8 cellular contexts compared by ENCODE assay signal in genomic region chr14:51780006-51780692, GRCh38.
A peak's percentile ranks its signal among the peaks of the same experiment; 100 is the strongest.
DNase-seq lines count a peak whose midpoint lies in the region; ATAC-seq and TF ChIP-seq lines count a peak whose summit lies in the region.

No MANE protein-coding gene starts in this region.

- no peak for TF ChIP-seq POLR2A in esophagus muscularis mucosa (IDR thresholded peaks at IDR 0.05; ENCODE audit: low read depth)

- H3K27me3 ChIP-seq in HUES48 (ENCODE audit: control insufficient read depth, insufficient read depth, low read length) (no peaks in the 10 kb centered on the region), OCI-LY3 (ENCODE audit: low read depth, low read length) (peaks cover 34% of the 10 kb centered on the region), esophagus muscularis mucosa (no peaks in the 10 kb centered on the region)
- H3K27me3 ChIP-seq in naive thymus-derived CD4-positive, alpha-beta T cell (ENCODE audit: control insufficient read depth in 2 of 2, insufficient read depth in 2 of 2, low read length in 2 of 2) = no peaks in the 10 kb centered on the region

- H3K4me3 Mint-ChIP-seq in naive thymus-derived CD4-positive, alpha-beta T cell = peak overlapping the region; percentile 5 to 76 (median 53)

- TF ChIP-seq CTCF in OCI-LY3 (IDR thresholded peaks at IDR 0.05; ENCODE audit: low read depth, low read length) = peak; percentile 88
- peak; percentile 85 to 90 (median 87) for TF ChIP-seq CTCF in esophagus muscularis mucosa (IDR thresholded peaks at IDR 0.05)

- no peaks in the 10 kb centered on the region for H3K79me2 ChIP-seq in OCI-LY3 (ENCODE audit: low read length)

- H3K4me1 Mint-ChIP-seq in naive thymus-derived CD4-positive, alpha-beta T cell = peaks cover 18 to 34% (median 26%) of the 10 kb centered on the region in 7 donors

- DNase-seq in Daoy (ENCODE audit: low read depth) (peak; percentile 70), activated T-cell treated with anti-CD3 and anti-CD28 coated beads for 4 hours (peak; percentile 63), esophagus muscularis mucosa (ENCODE audit: extremely low spot score) (peak; percentile 94)
- peak; percentile 34 to 74 (median 64) for DNase-seq in naive thymus-derived CD4-positive, alpha-beta T cell
- peak; percentile 56 to 66 for DNase-seq in stimulated activated CD8-positive, alpha-beta memory T cell treated with anti-CD3 and anti-CD28 coated beads, Interleukin-7, amount 100 ng/mL, for 4 hours (ENCODE audit: low read depth in 2 of 2)

- WGBS in esophagus muscularis mucosa = 10% methylated on average over 13 of the region's 13 CpGs

- intact Hi-C loops in esophagus muscularis mucosa (cut with DNase I) = loop anchor here (1.0 to 5.0 kb wide), 3 partner anchors 127 to 497 kb away; no protein-coding TSS in a partner anchor
- intact Hi-C loops in naive thymus-derived CD4-positive, alpha-beta T cell (cut with micrococcal nuclease) = loop anchor here (1.0 to 10.0 kb wide), 11 partner anchors 67 to 685 kb away; partner anchors contain the start of genes TRIM9 (in 2 of the 2) and GNG2 (in 1 of the 2)

- peaks cover 0 to 48% (median 5%) of the 10 kb centered on the region in 5 donors for H3K27me3 Mint-ChIP-seq in naive thymus-derived CD4-positive, alpha-beta T cell

- CTCF ChIA-PET in naive thymus-derived CD4-positive, alpha-beta T cell (lab: Charles Lee) = interaction anchor here (0.6 to 6.8 kb wide), 14 partner anchors 9 to 500 kb away, joined by 3 to 48 read pairs (median 3); partner anchors contain the start of gene GNG2

- no peaks in the 10 kb centered on the region for H3K9me3 ChIP-seq in HUES48 (ENCODE audit: control insufficient read depth, insufficient read depth, low read length)
- no peaks in the 10 kb centered on the region for H3K9me3 ChIP-seq in OCI-LY3 (ENCODE audit: insufficient read depth, low read length)
- no peaks in the 10 kb centered on the region for H3K9me3 ChIP-seq in esophagus muscularis mucosa
- H3K9me3 ChIP-seq in naive thymus-derived CD4-positive, alpha-beta T cell (ENCODE audit: control insufficient read depth in 2 of 3, low read length in 3 of 3) = no peaks in the 10 kb centered on the region

- H3K9me3 Mint-ChIP-seq in naive thymus-derived CD4-positive, alpha-beta T cell = peaks cover 0 to 8% (median 2%) of the 10 kb centered on the region in 11 donors

- H3K9ac ChIP-seq in HUES48 (ENCODE audit: low read depth, low read length) = no peak overlapping the region
- H3K9ac ChIP-seq in OCI-LY3 (ENCODE audit: low read length) = peak overlapping the region; percentile 28; the same call in 1 of the 2 replicates

- ATAC-seq in naive thymus-derived CD4-positive, alpha-beta T cell = peak; percentile 84
- no peak for ATAC-seq in HG03439 (IDR thresholded peaks at IDR 0.05; ENCODE audit: unreplicated experiment)

- H4K20me1 ChIP-seq in OCI-LY3 (ENCODE audit: insufficient read depth, low read length) = no peaks in the 10 kb centered on the region

- peak overlapping the region; percentile 9; the same call in 1 of the 2 replicates for H2AFZ ChIP-seq in OCI-LY3 (ENCODE audit: low read depth, low read length)

- H3K36me3 Mint-ChIP-seq in naive thymus-derived CD4-positive, alpha-beta T cell = peaks cover 0 to 6% (median 3%) of the 10 kb centered on the region in 5 donors

- H3K4me1 ChIP-seq in HUES48 (ENCODE audit: control insufficient read depth, insufficient read depth, low read length) (peaks cover 3% of the 10 kb centered on the region; the same call in 1 of the 2 replicates), OCI-LY3 (ENCODE audit: low read length) (peaks cover 17% of the 10 kb centered on the region), esophagus muscularis mucosa (peaks cover 6 to 14% (median 11%) of the 10 kb centered on the region in 4 donors)
- peaks cover 5 to 15% of the 10 kb centered on the region in 2 donors for H3K4me1 ChIP-seq in naive thymus-derived CD4-positive, alpha-beta T cell (ENCODE audit: control insufficient read depth in 2 of 2, insufficient read depth in 2 of 2, low read length in 2 of 2)

- POLR2A ChIA-PET in naive thymus-derived CD4-positive, alpha-beta T cell (lab: Charles Lee) = interaction anchor here (0.5 to 1.0 kb wide), 3 partner anchors 80 to 685 kb away, joined by 3 read pairs; no protein-coding TSS in a partner anchor

- H3K27ac ChIP-seq in HUES48 (ENCODE audit: low read depth, low read length) (no peak overlapping the region), OCI-LY3 (ENCODE audit: low read length) (no peak overlapping the region), esophagus muscularis mucosa (replicated peaks in 1 of 4) (no peak overlapping the region)
- no peak overlapping the region for H3K27ac ChIP-seq in naive thymus-derived CD4-positive, alpha-beta T cell (ENCODE audit: low read depth, low read length)

- H3K27ac Mint-ChIP-seq in naive thymus-derived CD4-positive, alpha-beta T cell = peak overlapping the region in 6 of 9 donors; percentile 35 to 89 (median 46)

- TF ChIP-seq EP300 in esophagus muscularis mucosa (IDR thresholded peaks at IDR 0.05) = no peak

- H3K36me3 ChIP-seq in HUES48 (ENCODE audit: control insufficient read depth, insufficient read depth, low read length) (no peaks in the 10 kb centered on the region), OCI-LY3 (replicated peaks; ENCODE audit: low read depth, low read length) (no peaks in the 10 kb centered on the region), esophagus muscularis mucosa (no peaks in the 10 kb centered on the region)
- no peaks in the 10 kb centered on the region for H3K36me3 ChIP-seq in naive thymus-derived CD4-positive, alpha-beta T cell (ENCODE audit: control insufficient read depth in 2 of 3, insufficient read depth in 3 of 3, low read length in 3 of 3)

- peak overlapping the region; percentile 67 for H3K4me2 ChIP-seq in OCI-LY3 (ENCODE audit: low read length)

- H3K4me3 ChIP-seq in HUES48 (ENCODE audit: low read depth, low read length) (0 out of 2 replicates have a peak overlapping the region, but pooled peaks have one; percentile 23), OCI-LY3 (ENCODE audit: low read length) (peak overlapping the region; percentile 61), esophagus muscularis mucosa (peak overlapping the region in 3 of 4 donors; percentile 8 to 33 (median 17))
- H3K4me3 ChIP-seq in naive thymus-derived CD4-positive, alpha-beta T cell (ENCODE audit: low read length) = no peak overlapping the region
